ENCODE assay signal across 19 cellular contexts in genomic region chr14:95445676-95446075, GRCh38.
A peak's percentile ranks its signal among the peaks of the same experiment; 100 is the strongest.
DNase-seq lines count a peak whose midpoint lies in the region; ATAC-seq and TF ChIP-seq lines count a peak whose summit lies in the region.
"Had no signal": no experiment of that assay in that cellular context is flagged by ENCODE, and none has a peak within 500 bp of the region (broad histone marks: within the 10 kb centered on the region; RNA-seq: fewer than 3 reads in every experiment).

No MANE protein-coding gene starts in this region.

- H3K27me3 ChIP-seq in CD4-positive, alpha-beta memory T cell (ENCODE audit: insufficient read depth, low read length), result no peaks in the 10 kb centered on the region
- H3K27me3 ChIP-seq: ascending aorta, suprapubic skin had no signal

- no peak overlapping the region for H3K4me3 Mint-ChIP-seq in CD4-positive, alpha-beta memory T cell
- H3K4me3 Mint-ChIP-seq in activated CD8-positive, alpha-beta T cell treated with anti-CD3 and anti-CD28 coated beads, Interleukin-2, amount 10 ng/mL, durations not matched to agents 7 days and 5 days, result no peak overlapping the region
- H3K4me3 Mint-ChIP-seq: T-helper 17 cell had no signal

- H3K36me3 ChIP-seq in CD4-positive, alpha-beta memory T cell (ENCODE audit: insufficient read depth, low read length), result peaks cover 55% of the 10 kb centered on the region
- H3K36me3 ChIP-seq: WERI-Rb-1 had no signal

- no peaks in the 10 kb centered on the region for H3K9me3 Mint-ChIP-seq in CD4-positive, alpha-beta memory T cell
- no peaks in the 10 kb centered on the region for H3K9me3 Mint-ChIP-seq in activated CD8-positive, alpha-beta T cell treated with anti-CD3 and anti-CD28 coated beads, Interleukin-2, amount 10 ng/mL, durations not matched to agents 7 days and 5 days (ENCODE audit: insufficient read depth)

- intact Hi-C loops in CD4-positive, alpha-beta memory T cell (cut with micrococcal nuclease), result no loop called here

- no peak overlapping the region for H3K27ac ChIP-seq in CD4-positive, alpha-beta memory T cell (ENCODE audit: low read depth, low read length)
- H3K27ac ChIP-seq: ascending aorta, esophagus muscularis mucosa, suprapubic skin, WERI-Rb-1 had no signal

- no peak for ATAC-seq in activated CD8-positive, alpha-beta T cell treated with anti-CD3 and anti-CD28 coated beads, Interleukin-2, amount 10 ng/mL, durations not matched to agents 7 days and 5 days
- ATAC-seq in activated CD4-positive, CD25-positive, alpha-beta regulatory T cell treated with anti-CD3 and anti-CD28 coated beads, Interleukin-2, amount 50 U/mL, for 24 hours, result no peak
- ATAC-seq: T-helper 17 cell had no signal

- POLR2A ChIA-PET in CD4-positive, alpha-beta memory T cell (lab: Charles Lee; ENCODE audit: partially characterized antibody), result interaction anchor here (4.4 to 5.1 kb wide), 2 partner anchors 17 to 82 kb away, joined by 23 to 37 read pairs; no protein-coding TSS in a partner anchor
- POLR2A ChIA-PET in activated CD8-positive, alpha-beta T cell treated with anti-CD3 and anti-CD28 coated beads, Interleukin-2, amount 10 ng/mL, durations not matched to agents 7 days and 5 days (lab: Charles Lee), result interaction anchor here (1.3 to 2.0 kb wide), 3 partner anchors 17 to 78 kb away, joined by 3 to 7 read pairs (median 4); no protein-coding TSS in a partner anchor

- peaks cover 29 to 72% of the 10 kb centered on the region in 2 donors for H3K36me3 Mint-ChIP-seq in CD4-positive, alpha-beta memory T cell
- H3K36me3 Mint-ChIP-seq in activated CD8-positive, alpha-beta T cell treated with anti-CD3 and anti-CD28 coated beads, Interleukin-2, amount 10 ng/mL, durations not matched to agents 7 days and 5 days (ENCODE audit: low read depth), result peaks cover 71% of the 10 kb centered on the region

- no peak for TF ChIP-seq CTCF in GM20000 (IDR thresholded peaks at IDR 0.05; ENCODE audit: extremely low read depth, missing control alignments)

- DNase-seq in NCI-H2196 (lab: John Stamatoyannopoulos, UW; ENCODE audit: unreplicated experiment), result peak; percentile 24
- no peak for DNase-seq in NCI-H2196 treated with DMSO at 0.1 percent for 48 hours (lab: John Stamatoyannopoulos, UW; ENCODE audit: unreplicated experiment)
- no peak for DNase-seq in CD4-positive, alpha-beta memory T cell
- peak; percentile 18 for DNase-seq in NCI-H2227 (lab: John Stamatoyannopoulos, UW; ENCODE audit: unreplicated experiment)
- no peak for DNase-seq in activated CD8-positive, alpha-beta T cell treated with anti-CD3 and anti-CD28 coated beads, Interleukin-2, amount 10 ng/mL, durations not matched to agents 7 days and 5 days
- no peak for DNase-seq in nucleus accumbens (lab: John Stamatoyannopoulos, UW)
- no peak for DNase-seq in GM20000 (ENCODE audit: low spot score)
- DNase-seq: activated CD8-positive, alpha-beta memory T cell treated with anti-CD3 and anti-CD28 coated beads for 24 hours; effector CD4-positive, alpha-beta T cell; H7; NCI-H1105; Right ventricle myocardium superior; stimulated activated CD4-positive, alpha-beta T cell treated with anti-CD3 and anti-CD28 coated beads, Interleukin-12 subunit alpha, Interleukin-12 subunit beta, amount 100 ng/mL, for 4 hours; T-helper 17 cell; WERI-Rb-1 had no signal

- no peaks in the 10 kb centered on the region for H3K27me3 Mint-ChIP-seq in CD4-positive, alpha-beta memory T cell
- no peaks in the 10 kb centered on the region for H3K27me3 Mint-ChIP-seq in activated CD8-positive, alpha-beta T cell treated with anti-CD3 and anti-CD28 coated beads, Interleukin-2, amount 10 ng/mL, durations not matched to agents 7 days and 5 days (ENCODE audit: low read depth)
- H3K27me3 Mint-ChIP-seq: T-helper 17 cell had no signal

- peaks cover 7% of the 10 kb centered on the region for H3K4me1 ChIP-seq in CD4-positive, alpha-beta memory T cell (ENCODE audit: insufficient read depth, low read length)
- H3K4me1 ChIP-seq: ascending aorta had no signal

- H3K27ac Mint-ChIP-seq in CD4-positive, alpha-beta memory T cell, result peak overlapping the region in 6 of 7 donors; percentile 26 to 83 (median 64)
- H3K27ac Mint-ChIP-seq in activated CD8-positive, alpha-beta T cell treated with anti-CD3 and anti-CD28 coated beads, Interleukin-2, amount 10 ng/mL, durations not matched to agents 7 days and 5 days, result peak overlapping the region; percentile 14
- H3K27ac Mint-ChIP-seq: T-helper 17 cell had no signal

- peaks cover 3 to 6% (median 5%) of the 10 kb centered on the region in 4 donors for H3K4me1 Mint-ChIP-seq in CD4-positive, alpha-beta memory T cell
- H3K4me1 Mint-ChIP-seq in activated CD8-positive, alpha-beta T cell treated with anti-CD3 and anti-CD28 coated beads, Interleukin-2, amount 10 ng/mL, durations not matched to agents 7 days and 5 days (ENCODE audit: low read depth), result peaks cover 3% of the 10 kb centered on the region

- H3K4me3 ChIP-seq in CD4-positive, alpha-beta memory T cell (ENCODE audit: low read length in 2 of 2), result no peak overlapping the region
- H3K4me3 ChIP-seq: ascending aorta, esophagus muscularis mucosa, suprapubic skin had no signal

- CTCF ChIA-PET in CD4-positive, alpha-beta memory T cell (lab: Charles Lee; ENCODE audit: partially characterized antibody), result interaction anchor here (1.2 to 28.9 kb wide), 8 partner anchors 8 to 122 kb away, joined by 4 to 845 read pairs (median 13); partner anchors contain the start of genes GLRX5 and SYNE3
- CTCF ChIA-PET in activated CD8-positive, alpha-beta T cell treated with anti-CD3 and anti-CD28 coated beads, Interleukin-2, amount 10 ng/mL, durations not matched to agents 7 days and 5 days (lab: Charles Lee), result interaction anchor here (0.6 to 9.5 kb wide), 8 partner anchors 18 to 90 kb away, joined by 3 to 185 read pairs (median 3); no protein-coding TSS in a partner anchor

- H3K9me3 ChIP-seq in CD4-positive, alpha-beta memory T cell (ENCODE audit: control insufficient read depth in 1 of 2, low read length in 2 of 2), result no peaks in the 10 kb centered on the region
- H3K9me3 ChIP-seq: ascending aorta, esophagus muscularis mucosa, suprapubic skin had no signal

Comparison
In these comparisons a context has a peak if more than half of its experiments do, and no peak if none do; other contexts are left out.
1. DNase-seq: peak in NCI-H2196 (single experiment) and NCI-H2227 (single experiment); none in NCI-H2196 treated with DMSO at 0.1 percent for 48 hours (single experiment), CD4-positive, alpha-beta memory T cell (0 of 5), activated CD8-positive, alpha-beta T cell treated with anti-CD3 and anti-CD28 coated beads, Interleukin-2, amount 10 ng/mL, durations not matched to agents 7 days and 5 days (single experiment), nucleus accumbens (0 of 56) and GM20000 (single experiment).